ENCODE assay signal across 8 cellular contexts in the genomic region with DNA sequence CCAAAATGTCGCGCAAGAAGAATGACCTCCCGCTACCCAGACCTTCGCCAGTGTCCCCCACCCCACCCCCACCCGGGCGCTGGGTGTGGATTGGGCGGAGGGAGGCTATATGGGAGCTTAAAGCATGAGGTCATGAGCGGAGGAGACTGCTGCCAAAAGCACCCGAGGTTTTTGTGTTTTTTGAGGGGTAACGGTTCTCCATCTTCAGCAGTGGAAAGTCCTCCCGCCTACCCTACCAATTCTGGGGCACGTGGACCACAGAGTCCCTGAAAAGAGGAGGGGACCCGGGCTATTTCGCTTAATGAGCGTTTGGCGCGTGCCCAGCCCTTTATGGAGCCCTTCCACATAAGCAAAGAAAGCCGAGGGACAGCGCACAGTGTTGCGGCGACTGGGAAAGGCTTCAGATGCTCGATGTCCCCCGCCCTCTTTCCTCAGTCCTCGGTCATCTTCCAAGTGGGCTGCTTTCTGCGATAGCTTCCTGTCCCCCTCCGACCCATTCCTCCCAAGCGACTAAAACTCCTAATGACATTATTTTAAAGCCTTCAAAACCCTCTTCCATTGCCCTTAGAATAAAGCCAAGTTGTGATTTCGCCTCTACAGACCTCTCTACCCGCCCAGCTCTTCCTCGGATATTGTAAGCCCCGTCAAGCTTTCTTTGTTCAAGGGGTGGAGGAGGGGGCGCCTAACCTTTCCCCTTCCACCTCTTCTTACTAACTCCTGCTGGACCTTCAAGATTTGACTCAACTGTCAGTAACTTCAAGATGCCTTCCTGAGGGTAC. TPM values are rescaled to one million over a fixed set of nuclear protein-coding genes. Genes with fewer than 3 reads are reported as not detected.
DNase-seq lines count a peak whose midpoint lies in the region; ATAC-seq, FAIRE-seq and TF ChIP-seq lines count a peak whose summit lies in the region.

No MANE protein-coding gene starts in this region.

- no peaks in the 10 kb centered on the region; a peak in 1 of 7 replicates for H3K27me3 ChIP-seq in H1 (replicated peaks in 1 of 4; ENCODE audit: control insufficient read depth in 3 of 4, extremely low read depth in 1 of 4, insufficient read depth in 3 of 4, low read length in 3 of 4)
- H3K27me3 ChIP-seq in mucosa of rectum (ENCODE audit: control insufficient read depth in 2 of 2, insufficient read depth in 2 of 2, low read length in 2 of 2), result no peaks in the 10 kb centered on the region

- H2AFZ ChIP-seq in H1 (ENCODE audit: low read length), result no peak overlapping the region

- H3K14ac ChIP-seq in H1 (ENCODE audit: insufficient read length), result no peak overlapping the region

- H4K20me1 ChIP-seq in H1 (replicated peaks in 1 of 2; ENCODE audit: control insufficient read depth in 1 of 2, insufficient read depth in 2 of 2, low read length in 2 of 2), result no peaks in the 10 kb centered on the region

- no peak overlapping the region for H2BK15ac ChIP-seq in H1 (ENCODE audit: low read length)

- no peak overlapping the region; the same call in 1 of the 2 replicates for H2AK5ac ChIP-seq in H1 (ENCODE audit: low read depth, low read length)

- TF ChIP-seq CTCF in RWPE1 (conservative IDR thresholded peaks at IDR 0.05; ENCODE audit: low read depth) (no peak), H1 (IDR thresholded peaks at IDR 0.05; ENCODE audit: control extremely low read depth in 1 of 3, insufficient read depth in 1 of 3, low read depth in 1 of 3, low read length in 3 of 3) (no peak)

- H3K4ac ChIP-seq in H1 (replicated peaks; ENCODE audit: insufficient read length, low read depth, low read length), result no peak overlapping the region

- WGBS in H1 (ENCODE audit: extremely low coverage in 1 of 2, insufficient coverage in 1 of 2, insufficient read length in 1 of 2, insufficient replicate concordance in 2 of 2, low coverage in 1 of 2, low lambda C conversion rate in 2 of 2, missing lambda C conversion rate in 1 of 2), 2 experiments, result 1% methylated on average over 32 of the region's 32 CpGs; no CpG with 5 or more reads in 1 of the 2 experiments

- H3K23me2 ChIP-seq in H1 (ENCODE audit: low read depth, low read length), result peaks cover 32% of the 10 kb centered on the region

- H3K4me3 ChIP-seq in H1 (ENCODE audit: extremely low read depth in 1 of 4, insufficient read depth in 2 of 4, low read depth in 3 of 4, low read length in 4 of 4) (peak overlapping the region; percentile 73 to 96 (median 94)), mucosa of rectum (ENCODE audit: low read length in 2 of 2) (peak overlapping the region; percentile 72 to 86)

- H3K79me1 ChIP-seq in H1 (ENCODE audit: low read depth, low read length), result peaks cover 2% of the 10 kb centered on the region; the same call in 1 of the 2 replicates

- H2BK20ac ChIP-seq in H1 (ENCODE audit: low read length), result no peak overlapping the region

- ATAC-seq in HG03196 (IDR thresholded peaks at IDR 0.05; ENCODE audit: unreplicated experiment) (no peak), HG03039 (IDR thresholded peaks at IDR 0.05; ENCODE audit: unreplicated experiment) (no peak), GM18511 (IDR thresholded peaks at IDR 0.05; ENCODE audit: unreplicated experiment) (no peak)

- H3K27ac ChIP-seq in RWPE1 (peak overlapping the region; percentile 98), H1 (ENCODE audit: low read depth, low read length) (peak overlapping the region; percentile 17; the same call in 1 of the 2 replicates), mucosa of rectum (ENCODE audit: low read depth in 2 of 2, low read length in 2 of 2) (peak overlapping the region; percentile 85 to 93)

- TF ChIP-seq POLR2A in H1 (IDR thresholded peaks at IDR 0.05; ENCODE audit: control extremely low read depth in 1 of 2, low read depth in 2 of 2, low read length in 2 of 2), result peak in 1 of 2 experiments; percentile 29; a peak in 1 of 3 replicates

- POLR2A ChIA-PET in RWPE1 (lab: Yijun Ruan, JAX; ENCODE audit: low non-redundant PET), result interaction anchor here (0.6 to 1.5 kb wide), 3 partner anchors 110 to 211 kb away, joined by 3 to 4 read pairs (median 3); a partner anchor contains a TSS
- POLR2A ChIA-PET in H1 (lab: Charles Lee; ENCODE audit: partially characterized antibody), result interaction anchor here (0.8 to 7.2 kb wide), 17 partner anchors 12 to 293 kb away, joined by 3 to 88 read pairs (median 4); a partner anchor contains a TSS

- no peak for TF ChIP-seq EP300 in H1 (IDR thresholded peaks at IDR 0.05; ENCODE audit: borderline replicate concordance in 1 of 2, low read depth in 2 of 2, low read length in 2 of 2)

- 0 out of 2 replicates have a peak overlapping the region, but pooled peaks have one; percentile 36 for H4K8ac ChIP-seq in H1 (ENCODE audit: extremely low read depth, insufficient read depth, low read length)

- H3K23ac ChIP-seq in H1 (ENCODE audit: insufficient read length), result no peak overlapping the region

- H3K56ac ChIP-seq in H1 (replicated peaks; ENCODE audit: insufficient read length, low read depth, low read length), result peak overlapping the region; percentile 22

- no peaks in the 10 kb centered on the region for H3K36me3 ChIP-seq in H1 (ENCODE audit: control insufficient read depth in 2 of 4, insufficient read depth in 4 of 4, low read length in 3 of 4)
- H3K36me3 ChIP-seq in mucosa of rectum (ENCODE audit: control insufficient read depth in 2 of 2, insufficient read depth in 2 of 2, low read length in 2 of 2), result no peaks in the 10 kb centered on the region

- CTCF ChIA-PET in RWPE1 (lab: Yijun Ruan, JAX), result interaction anchor here (1.3 kb wide), 1 partner anchor 78 kb away, joined by 4 read pairs; no protein-coding TSS in a partner anchor
- CTCF ChIA-PET in H1 (lab: Charles Lee; ENCODE audit: partially characterized antibody), result interaction anchor here (1.0 to 4.3 kb wide), 9 partner anchors 12 to 211 kb away, joined by 3 to 23 read pairs (median 4); no protein-coding TSS in a partner anchor

- peak in 4 of 6 experiments; percentile 5 to 34 (median 14) for DNase-seq in stimulated activated naive CD4-positive, alpha-beta T cell (lab: John Stamatoyannopoulos, UW)
- DNase-seq in stimulated activated naive CD4-positive, alpha-beta T cell treated with Interleukin-2 at 50 U/mL for 16 hours (lab: John Stamatoyannopoulos, UW), result no peak
- DNase-seq in RWPE1 (ENCODE audit: low spot score), result peak; percentile 25
- peak in 1 of 2 experiments; percentile 67 for DNase-seq in H1 (ENCODE audit: low read depth in 1 of 2, low spot score in 2 of 2)

- no peak for TF ChIP-seq RAD21 in H1 (IDR thresholded peaks at IDR 0.05 in 1 of 2, conservative IDR thresholded peaks at IDR 0.05 in 1 of 2; ENCODE audit: low read depth in 2 of 2, low read length in 2 of 2)

- H2BK120ac ChIP-seq in H1 (replicated peaks; ENCODE audit: low read depth, low read length), result no peak overlapping the region

- peak overlapping the region; percentile 36 for H4K91ac ChIP-seq in H1 (replicated peaks; ENCODE audit: insufficient read length, low read length)

- H3K9me3 ChIP-seq in H1 (ENCODE audit: insufficient read depth in 2 of 2, low read depth in 1 of 2, low read length in 1 of 2) (no peaks in the 10 kb centered on the region), mucosa of rectum (ENCODE audit: control insufficient read depth in 2 of 2, low read length in 2 of 2) (no peaks in the 10 kb centered on the region)

- H2BK5ac ChIP-seq in H1 (ENCODE audit: low read depth, low read length), result 0 out of 2 replicates have a peak overlapping the region, but pooled peaks have one; percentile 61

- no peak for FAIRE-seq in H1 (lab: Jason Lieb, UNC)

- H3K4me1 ChIP-seq in H1 (replicated peaks in 1 of 4; ENCODE audit: control insufficient read depth in 3 of 4, insufficient read depth in 4 of 4, low read length in 3 of 4) (peaks cover 0 to 22% (median 12%) of the 10 kb centered on the region in 4 experiments; a peak in 6 of 7 replicates), mucosa of rectum (ENCODE audit: control insufficient read depth in 2 of 2, insufficient read depth in 2 of 2, low read length in 2 of 2) (peaks cover 15 to 23% of the 10 kb centered on the region in 2 donors)

- H4K5ac ChIP-seq in H1 (ENCODE audit: insufficient read length, low read depth, low read length), result peak overlapping the region; percentile 5

- peaks cover 9 to 20% of the 10 kb centered on the region in 2 experiments; a peak in 3 of 4 replicates for H3K79me2 ChIP-seq in H1 (ENCODE audit: control insufficient read depth in 1 of 2, insufficient read depth in 2 of 2, low read length in 2 of 2)

- H3K9ac ChIP-seq in H1 (replicated peaks in 1 of 4; ENCODE audit: extremely low read depth in 1 of 4, low read depth in 3 of 4, low read length in 3 of 4) (peak overlapping the region in 3 of 4 experiments; percentile 16 to 43 (median 42); a peak in 5 of 7 replicates), mucosa of rectum (ENCODE audit: low read depth in 1 of 2, low read length in 2 of 2) (peak overlapping the region; percentile 70 to 75)

- peak overlapping the region; percentile 95 for H3K18ac ChIP-seq in H1 (ENCODE audit: extremely low read depth, low read length)

- peak overlapping the region; percentile 91 to 98 for H3K4me2 ChIP-seq in H1 (ENCODE audit: insufficient read depth in 1 of 2, low read depth in 2 of 2, low read length in 2 of 2)

- peak overlapping the region; percentile 95 for H2BK12ac ChIP-seq in H1 (ENCODE audit: low read depth, low read length)

TF ChIP-seq in H1, 55 proteins besides CTCF, POLR2A, EP300 and RAD21 (continues in another document):
- TF ChIP-seq RBBP5 (IDR thresholded peaks at IDR 0.05; ENCODE audit: borderline replicate concordance, low read depth, low read length) (peak; percentile 37; the same call in 1 of the 2 replicates), TAF1 (IDR thresholded peaks at IDR 0.05; ENCODE audit: low read depth, low read length) (0 out of 2 replicates have a peak, but pooled peaks have one; percentile 8), SP1 (IDR thresholded peaks at IDR 0.05; ENCODE audit: low read depth, low read length) (no peak), FOSL1 (IDR thresholded peaks at IDR 0.05; ENCODE audit: insufficient read depth, low read depth, low read length) (no peak), SUZ12 (IDR thresholded peaks at IDR 0.05; ENCODE audit: low read length) (0 out of 2 replicates have a peak, but pooled peaks have one; percentile 39), SAP30 (IDR thresholded peaks at IDR 0.05; ENCODE audit: insufficient read depth, insufficient replicate concordance, low read length) (peak; percentile 34)
- TF ChIP-seq, protein P1, sequence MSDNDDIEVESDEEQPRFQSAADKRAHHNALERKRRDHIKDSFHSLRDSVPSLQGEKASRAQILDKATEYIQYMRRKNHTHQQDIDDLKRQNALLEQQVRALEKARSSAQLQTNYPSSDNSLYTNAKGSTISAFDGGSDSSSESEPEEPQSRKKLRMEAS (IDR thresholded peaks at IDR 0.05), result peak; percentile 59; the same call in 1 of the 2 replicates

RNA-seq across cellular contexts. Expression of a gene that starts 2.1 kb away (rescaled TPM):
- 21.5 and 22.8 TPM in 2 replicates for total RNA-seq in H1 (2021; fragmentation: NEBNext Ultra II Directional; extraction: Animal tissue kit (Norgen Biotek cat#: 25700))
- polyA plus RNA-seq in H1 (2011; rRNA removed), result 10.8 and 14.9 TPM in 2 replicates
- 7.8 TPM for polyA plus RNA-seq in H1 (2011; cell fraction: cytosol; rRNA removed)
- 23.3 TPM for polyA plus RNA-seq in H1 (2011; cell fraction: nucleus; rRNA removed)
- polyA plus RNA-seq in H1 (2012, experiment 1 of 2), result 14.0 to 17.0 TPM (median 15.2 TPM) in 4 replicates
- polyA plus RNA-seq in H1 (2012, experiment 2 of 2), result 3.9 TPM
- 10.3 TPM for polyA plus RNA-seq in H1 (2013, experiment 1 of 2)
- polyA plus RNA-seq in H1 (2013, experiment 2 of 2), result 10.3 TPM
- polyA minus RNA-seq in H1 (2011; rRNA and poly(A)+ RNA removed), result 12.4 and 15.8 TPM in 2 replicates
- 14.0 TPM for polyA minus RNA-seq in H1 (2011; cell fraction: cytosol; rRNA and poly(A)+ RNA removed)
- 18.1 TPM for polyA minus RNA-seq in H1 (2011; cell fraction: nucleus; rRNA and poly(A)+ RNA removed)

Comparison
In these comparisons a context has a peak if more than half of its experiments do, and no peak if none do; other contexts are left out.
1. H3K27ac ChIP-seq: peak in every context shown above with its lines; median percentile 98 in RWPE1; 89 in mucosa of rectum; 17 in H1.